ENCODE assay signal across 8 cellular contexts in the genomic region with DNA sequence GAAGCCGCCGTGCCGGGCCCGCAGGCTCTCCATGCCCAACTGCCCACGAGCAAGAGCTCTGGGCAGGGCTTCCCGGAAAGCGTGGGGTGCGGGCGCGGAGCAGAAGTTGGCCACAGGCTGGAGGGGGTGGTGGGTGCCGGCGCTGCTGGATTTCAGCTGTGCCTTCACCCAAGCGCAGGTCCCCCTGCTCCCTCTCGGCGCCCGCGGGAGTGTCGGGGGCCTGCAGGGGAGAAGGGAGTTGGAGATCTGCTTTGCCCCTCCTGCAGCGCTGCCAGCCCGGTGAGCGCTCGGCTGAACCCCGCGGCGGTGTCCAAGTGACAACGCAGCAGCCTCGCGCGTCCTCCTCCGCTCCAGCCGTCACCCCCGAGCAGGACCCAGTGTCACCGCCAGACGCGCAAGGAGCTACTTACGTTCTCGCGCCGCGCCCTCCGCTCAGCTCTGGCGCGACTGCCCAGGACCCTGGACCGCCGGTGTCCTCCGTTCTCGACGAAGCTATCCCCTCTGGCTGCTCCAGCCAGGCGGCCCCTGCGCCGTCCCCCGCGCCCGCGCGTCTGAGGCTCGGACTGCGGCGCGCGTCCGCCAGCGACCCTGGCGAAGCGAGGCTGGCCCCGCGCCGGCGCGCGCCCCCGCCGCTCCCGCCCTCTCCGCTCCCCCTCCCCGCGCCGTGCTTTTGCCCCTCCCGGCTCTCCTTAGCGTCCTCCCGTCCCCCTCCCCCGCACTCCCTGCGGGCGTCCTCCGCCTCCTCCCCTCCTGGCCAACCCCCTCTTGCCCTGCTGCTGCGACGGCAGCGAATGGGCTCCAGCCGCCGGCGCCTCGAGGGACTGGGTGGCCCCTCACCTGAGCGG. TPM values are rescaled to one million over a fixed set of nuclear protein-coding genes. Genes with fewer than 3 reads are reported as not detected.
DNase-seq lines count a peak whose midpoint lies in the region; ATAC-seq, FAIRE-seq and TF ChIP-seq lines count a peak whose summit lies in the region.

A gene (minus strand): TSS at position 604 of the 845 bp plus-strand sequence. CDS start 216,372 bp downstream, outside the sequence.

- H3K9me3 ChIP-seq in astrocyte (ENCODE audit: insufficient read depth, low read depth, low read length), result no peaks in the 10 kb centered on the region

- H3K9ac ChIP-seq in astrocyte (ENCODE audit: low read length), result peak within 1 kb of the TSS; percentile 63

- H3K27ac ChIP-seq in astrocyte (ENCODE audit: low read depth, low read length), result no peak within 1 kb of the TSS

- DNase-seq in GM03348 (ENCODE audit: low spot score) (peak; percentile 55), NCI-H82 treated with DMSO at 0.1 percent for 48 hours (lab: John Stamatoyannopoulos, UW; ENCODE audit: unreplicated experiment) (peak; percentile 82), astrocyte (ENCODE audit: low read depth) (peak; percentile 44), hepatic stellate cell (ENCODE audit: low spot score) (peak; percentile 24), putamen (ENCODE audit: low spot score) (peak; percentile 60), cerebellar nuclear complex (lab: John Stamatoyannopoulos, UW) (no peak)

- no peaks in the 10 kb centered on the region for H3K4me1 ChIP-seq in astrocyte (ENCODE audit: insufficient read depth, low read length)

- peak within 1 kb of the TSS; percentile 61 for H3K4me3 ChIP-seq in astrocyte (ENCODE audit: insufficient read depth, low read depth, low read length)

- peaks cover 25% of the 10 kb centered on the region for H3K79me2 ChIP-seq in astrocyte (ENCODE audit: insufficient read depth, low read length)

- ATAC-seq in HG03439 (IDR thresholded peaks at IDR 0.05; ENCODE audit: unreplicated experiment), result peak; percentile 50
- no peak for ATAC-seq in GM21360 (IDR thresholded peaks at IDR 0.05; ENCODE audit: unreplicated experiment)

- peaks cover 25% of the 10 kb centered on the region for H3K27me3 ChIP-seq in astrocyte (ENCODE audit: insufficient read depth, low read length)

- no peaks in the 10 kb centered on the region for H3K9me3 Mint-ChIP-seq in astrocyte (ENCODE audit: unreplicated experiment)

- no peaks in the 10 kb centered on the region for H3K4me1 Mint-ChIP-seq in astrocyte (ENCODE audit: low read depth, unreplicated experiment)

- H3K36me3 ChIP-seq in astrocyte (ENCODE audit: insufficient read depth, low read length), result no peaks in the 10 kb centered on the region

- H3K36me3 Mint-ChIP-seq in astrocyte (ENCODE audit: low read depth, unreplicated experiment), result no peaks in the 10 kb centered on the region

- no peak within 1 kb of the TSS for H3K27ac Mint-ChIP-seq in astrocyte (ENCODE audit: unreplicated experiment)

- FAIRE-seq in astrocyte (lab: Jason Lieb, UNC), result no peak

- TF ChIP-seq CTCF in astrocyte (IDR thresholded peaks at IDR 0.05; ENCODE audit: insufficient read depth, low read depth, low read length), result no peak

- peaks cover 20% of the 10 kb centered on the region for H3K27me3 Mint-ChIP-seq in astrocyte (ENCODE audit: low read depth, unreplicated experiment)

- H4K20me1 ChIP-seq in astrocyte (ENCODE audit: insufficient read depth, low read length), result no peaks in the 10 kb centered on the region

- peak within 1 kb of the TSS; percentile 78 for H2AFZ ChIP-seq in astrocyte (ENCODE audit: low read depth, low read length)

- H3K4me2 ChIP-seq in astrocyte (ENCODE audit: low read length), result peak within 1 kb of the TSS; percentile 87

- H3K4me3 Mint-ChIP-seq in astrocyte (ENCODE audit: unreplicated experiment), result peak within 1 kb of the TSS; percentile 79

RNA-seq across cellular contexts. Expression of the gene that starts here (rescaled TPM):
- total RNA-seq in astrocyte, result 7.9 and 9.3 TPM in 2 replicates

Comparison
In these comparisons a context has a peak if more than half of its experiments do, and no peak if none do; other contexts are left out.
1. DNase-seq: peak in GM03348 (single experiment), NCI-H82 treated with DMSO at 0.1 percent for 48 hours (single experiment), astrocyte (single experiment), hepatic stellate cell (single experiment) and putamen (single experiment); none in cerebellar nuclear complex (0 of 2).